3 cellular contexts compared by ENCODE assay signal in genomic region chr9:37625262-37626147, GRCh38.
TF ChIP-seq lines count a peak whose summit lies in the region.

No MANE protein-coding gene starts in this region.

TF ChIP-seq in HEK293, 187 proteins besides CTCF, POLR2A, EP300 and RAD21:
- TF ChIP-seq HOXA7 (CRISPR knock-in tag; IDR thresholded peaks at IDR 0.05; ENCODE audit: borderline replicate concordance), result no peak
- no peak for TF ChIP-seq ZNF610 (tag by site-specific recombination; IDR thresholded peaks at IDR 0.05; ENCODE audit: borderline replicate concordance)
- TF ChIP-seq ZNF202 (tag by site-specific recombination; IDR thresholded peaks at IDR 0.05; ENCODE audit: borderline replicate concordance), result no peak
- peak; percentile 75 for TF ChIP-seq REST (tag by site-specific recombination; IDR thresholded peaks at IDR 0.05)
- TF ChIP-seq ZXDB (tag by site-specific recombination; IDR thresholded peaks at IDR 0.05), result no peak
- no peak for TF ChIP-seq ZBTB49 (tag by site-specific recombination; IDR thresholded peaks at IDR 0.05; ENCODE audit: low read depth)
- TF ChIP-seq ZNF777 (tag by site-specific recombination; IDR thresholded peaks at IDR 0.05; ENCODE audit: borderline replicate concordance), result no peak
- TF ChIP-seq BCL11A (tag by site-specific recombination; IDR thresholded peaks at IDR 0.05; ENCODE audit: low read depth), result no peak

TF ChIP-seq in PFSK-1, 5 proteins besides CTCF, POLR2A, EP300 and RAD21:
- TF ChIP-seq REST (IDR thresholded peaks at IDR 0.05; ENCODE audit: insufficient read depth in 1 of 2, low read depth in 2 of 2, low read length in 2 of 2) (peak; percentile 35 to 85; a peak in 2 of 4 replicates), FOXP2 (optimal IDR thresholded peaks at IDR 0.05; ENCODE audit: borderline replicate concordance, extremely low read depth, extremely low read length, insufficient read depth) (no peak)

TF ChIP-seq in HepG2, 621 proteins besides CTCF, POLR2A, EP300 and RAD21:
- TF ChIP-seq HCFC1 (IDR thresholded peaks at IDR 0.05; ENCODE audit: low read depth, low read length) (no peak), REST (IDR thresholded peaks at IDR 0.05; ENCODE audit: borderline replicate concordance in 1 of 2, low read depth in 1 of 2, low read length in 2 of 2) (peak in 1 of 2 experiments; percentile 76; a peak in 3 of 4 replicates)
TF ChIP-seq in HepG2: peak in this region for 1.
